ENCODE assay signal across 28 cellular contexts in the genomic region with DNA sequence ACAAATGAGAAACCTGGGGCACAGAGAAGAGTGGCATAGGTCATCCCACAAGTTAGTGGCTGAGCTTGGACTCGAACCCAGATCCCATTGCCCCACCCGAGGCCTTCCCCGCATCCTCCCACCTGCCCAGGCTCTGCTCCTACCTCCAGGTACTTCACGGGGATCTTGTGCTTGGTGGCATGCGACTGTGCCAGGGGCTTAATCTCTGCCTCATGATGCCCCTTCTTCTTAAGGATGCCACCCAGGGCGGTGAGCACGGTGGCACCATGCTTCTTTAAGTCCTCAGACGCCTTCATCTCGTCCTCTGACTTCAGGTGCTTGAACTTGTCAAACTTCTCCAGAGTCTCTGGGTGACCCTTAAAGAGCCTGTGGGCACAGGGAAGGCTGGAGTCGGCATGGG. TPM values are rescaled to one million over a fixed set of nuclear protein-coding genes. Genes with fewer than 3 reads are reported as not detected.
DNase-seq lines count a peak whose midpoint lies in the region; ATAC-seq, FAIRE-seq and TF ChIP-seq lines count a peak whose summit lies in the region.
"Had no signal": no experiment of that assay in that cellular context is flagged by ENCODE, and none has a peak within 500 bp of the region (broad histone marks: within the 10 kb centered on the region; RNA-seq: fewer than 3 reads in every experiment).

No MANE protein-coding gene starts in this region.

- H3K4me3 ChIP-seq in left ventricle myocardium inferior = peak overlapping the region; percentile 68
- peak overlapping the region; percentile 62 for H3K4me3 ChIP-seq in Loucy (ENCODE audit: low read length, poor library complexity, severe bottlenecking)
- H3K4me3 ChIP-seq in kidney (ENCODE audit: low read length in 2 of 2) = no peak overlapping the region
- H3K4me3 ChIP-seq in aorta (ENCODE audit: low read length in 2 of 2) = no peak overlapping the region
- H3K4me3 ChIP-seq: HAP-1, K562 had no signal

- H3K36me3 ChIP-seq in left ventricle myocardium inferior (peaks cover 24% of the 10 kb centered on the region), Loucy (ENCODE audit: insufficient read depth, low read length) (no peaks in the 10 kb centered on the region), kidney (ENCODE audit: control insufficient read depth in 1 of 2, insufficient read depth in 2 of 2, low read length in 2 of 2) (no peaks in the 10 kb centered on the region), aorta (ENCODE audit: control insufficient read depth in 1 of 2, insufficient read depth in 2 of 2, low read length in 1 of 2) (no peaks in the 10 kb centered on the region)
- H3K36me3 ChIP-seq: HAP-1 had no signal

- ATAC-seq in left cardiac atrium = no peak
- no peak for ATAC-seq in aorta (ENCODE audit: low FRiP score)
- no peak for ATAC-seq in stimulated activated memory B cell treated with anti-CD40 and anti-IgM and Interleukin-4, amounts not matched to agents 10 μg/mL and 1 μg/mL and 100 μg/mL, for 72 hours
- ATAC-seq: CD8-positive, alpha-beta T cell; K562 had no signal

- POLR2A ChIA-PET in RWPE1 (lab: Yijun Ruan, JAX; ENCODE audit: low non-redundant PET) = no interaction called here

- peaks cover 18% of the 10 kb centered on the region for H3K4me1 Mint-ChIP-seq in stimulated activated memory B cell treated with anti-CD40 and anti-IgM and Interleukin-4, amounts not matched to agents 10 μg/mL and 1 μg/mL and 100 μg/mL, for 72 hours

- H3K4me1 ChIP-seq in left ventricle myocardium inferior (peaks cover 69% of the 10 kb centered on the region), Loucy (ENCODE audit: insufficient read depth, low read length, poor library complexity, severe bottlenecking) (peaks cover 57% of the 10 kb centered on the region), kidney (ENCODE audit: control insufficient read depth in 1 of 2, insufficient read depth in 1 of 2, low read depth in 1 of 2, low read length in 2 of 2) (no peaks in the 10 kb centered on the region), aorta (ENCODE audit: control insufficient read depth in 1 of 2, insufficient read depth in 2 of 2, low read length in 2 of 2) (no peaks in the 10 kb centered on the region)
- H3K4me1 ChIP-seq: Caco-2, HAP-1 had no signal

- intact Hi-C loops in left ventricle myocardium inferior (cut with micrococcal nuclease) = no loop called here
- intact Hi-C loops in left cardiac atrium (cut with DNase I) = loop anchor here in 1 of 2 donors (10.0 kb wide), 1 partner anchor 64 kb away; no protein-coding TSS in a partner anchor
- intact Hi-C loops in kidney (cut with DNase I) = no loop called here
- intact Hi-C loops in aorta (cut with DNase I) = no loop called here

- FAIRE-seq in kidney (lab: Jason Lieb, UNC) = no peak
- FAIRE-seq: A204.1, G401.6, HTR-8/SVneo, K562 had no signal

- H3K27ac ChIP-seq in left ventricle myocardium inferior (replicated peaks) = peak overlapping the region; percentile 92
- H3K27ac ChIP-seq in kidney (ENCODE audit: low read depth in 2 of 2, low read length in 2 of 2) = no peak overlapping the region
- H3K27ac ChIP-seq in aorta (ENCODE audit: low read depth in 1 of 2, low read length in 2 of 2) = no peak overlapping the region
- H3K27ac ChIP-seq in RWPE1 = no peak overlapping the region

- H3K9me3 Mint-ChIP-seq in stimulated activated memory B cell treated with anti-CD40 and anti-IgM and Interleukin-4, amounts not matched to agents 10 μg/mL and 1 μg/mL and 100 μg/mL, for 72 hours = no peaks in the 10 kb centered on the region
- H3K9me3 Mint-ChIP-seq: CD8-positive, alpha-beta T cell had no signal

- no peaks in the 10 kb centered on the region for H4K20me1 ChIP-seq in Loucy (ENCODE audit: insufficient read depth, low read length, poor library complexity, severe bottlenecking)

- H3K27me3 ChIP-seq in left ventricle myocardium inferior (ENCODE audit: low read depth) = no peaks in the 10 kb centered on the region
- H3K27me3 ChIP-seq in Loucy (ENCODE audit: insufficient read depth, low read length, poor library complexity, severe bottlenecking) = no peaks in the 10 kb centered on the region
- no peaks in the 10 kb centered on the region for H3K27me3 ChIP-seq in aorta (ENCODE audit: control insufficient read depth in 1 of 2, insufficient read depth in 2 of 2, low read length in 1 of 2)

- H3K27ac Mint-ChIP-seq in stimulated activated memory B cell treated with anti-CD40 and anti-IgM and Interleukin-4, amounts not matched to agents 10 μg/mL and 1 μg/mL and 100 μg/mL, for 72 hours = no peak overlapping the region
- H3K27ac Mint-ChIP-seq: CD8-positive, alpha-beta T cell had no signal

- H3K4me3 Mint-ChIP-seq in stimulated activated memory B cell treated with anti-CD40 and anti-IgM and Interleukin-4, amounts not matched to agents 10 μg/mL and 1 μg/mL and 100 μg/mL, for 72 hours = no peak overlapping the region
- H3K4me3 Mint-ChIP-seq: CD8-positive, alpha-beta T cell had no signal

- CTCF ChIA-PET in RWPE1 (lab: Yijun Ruan, JAX) = no interaction called here

- peak overlapping the region; percentile 80 for H3K4me2 ChIP-seq in Loucy (ENCODE audit: low read depth, low read length, poor library complexity, severe bottlenecking)

- 85 to 88% methylated on average over 10 of the region's 10 CpGs for WGBS in aorta, 2 donors

- no peak overlapping the region for H2AFZ ChIP-seq in Loucy (ENCODE audit: low read length)

- H3K79me2 ChIP-seq in Loucy (ENCODE audit: insufficient read depth, low read length) = peaks cover 4% of the 10 kb centered on the region

- peak overlapping the region; percentile 62 for H3K9ac ChIP-seq in Loucy (ENCODE audit: low read depth, low read length, poor library complexity, severe bottlenecking)
- no peak overlapping the region for H3K9ac ChIP-seq in kidney (ENCODE audit: low read length in 2 of 2)

- H3K9me3 ChIP-seq in left ventricle myocardium inferior (replicated peaks) = no peaks in the 10 kb centered on the region
- no peaks in the 10 kb centered on the region for H3K9me3 ChIP-seq in Loucy (ENCODE audit: insufficient read depth, low read depth, low read length)
- no peaks in the 10 kb centered on the region for H3K9me3 ChIP-seq in kidney (ENCODE audit: control insufficient read depth in 1 of 2, low read length in 2 of 2)
- no peaks in the 10 kb centered on the region for H3K9me3 ChIP-seq in aorta (ENCODE audit: control insufficient read depth, low read length)
- H3K9me3 ChIP-seq: Caco-2, HAP-1 had no signal

- no peaks in the 10 kb centered on the region for H3K9me2 ChIP-seq in Loucy (replicated peaks; ENCODE audit: low read depth, low read length)

- no peak for DNase-seq in left ventricle myocardium inferior
- DNase-seq in left cardiac atrium = no peak
- DNase-seq in kidney = peak; percentile 8
- peak; percentile 26 to 53 for DNase-seq in aorta
- no peak for DNase-seq in RWPE1 (ENCODE audit: low spot score)
- DNase-seq: C1 segment of cervical spinal cord; Caco-2; CD8-positive, alpha-beta T cell; GOT3; Kasumi-1; MV-4-11; NCI-H1105 treated with DMSO at 0.1 percent for 48 hours; NCI-H146; NCI-H2029; NCI-H446 treated with DMSO at 0.1 percent for 48 hours; NCI-H526 treated with DMSO at 0.1 percent for 48 hours; OCI-M1; SHP77 had no signal

- TF ChIP-seq CTCF in left ventricle myocardium inferior (IDR thresholded peaks at IDR 0.05; ENCODE audit: borderline replicate concordance) = no peak
- TF ChIP-seq CTCF in Loucy (conservative IDR thresholded peaks at IDR 0.05; ENCODE audit: low read length) = no peak
- no peak for TF ChIP-seq CTCF in kidney (IDR thresholded peaks at IDR 0.05; ENCODE audit: borderline replicate concordance, extremely low read depth, insufficient read depth)
- no peak for TF ChIP-seq CTCF in RWPE1 (conservative IDR thresholded peaks at IDR 0.05; ENCODE audit: low read depth)

- no peaks in the 10 kb centered on the region for H3K36me3 Mint-ChIP-seq in stimulated activated memory B cell treated with anti-CD40 and anti-IgM and Interleukin-4, amounts not matched to agents 10 μg/mL and 1 μg/mL and 100 μg/mL, for 72 hours
- H3K36me3 Mint-ChIP-seq: CD8-positive, alpha-beta T cell had no signal

- peaks cover 19% of the 10 kb centered on the region for H3F3A ChIP-seq in Loucy (ENCODE audit: low read depth)

- H3K27me3 Mint-ChIP-seq in stimulated activated memory B cell treated with anti-CD40 and anti-IgM and Interleukin-4, amounts not matched to agents 10 μg/mL and 1 μg/mL and 100 μg/mL, for 72 hours = peaks cover 38% of the 10 kb centered on the region

RNA-seq across cellular contexts. Expression of a gene that starts 6.4 kb away (rescaled TPM):
- total RNA-seq in left ventricle myocardium inferior = 16,708 TPM
- 1,000 to 10,000 TPM; 7,141 to 7,312 TPM for total RNA-seq in left cardiac atrium
- total RNA-seq in kidney = not detected
- polyA plus RNA-seq in kidney (ENCODE audit: insufficient read depth, low read depth, low replicate concordance) = 0.84 TPM
- total RNA-seq in aorta = not detected
- polyA plus RNA-seq in aorta = 10 to 100 TPM in 1 of 2 donors, 1 to 10 TPM in 1; 2.8 to 24.7 TPM
- total RNA-seq: CD8-positive, alpha-beta T cell; K562; MCF 10A; SK-MEL-5 had no signal
- polyA plus RNA-seq: AG04450, K562 had no signal

RNA-seq across cellular contexts. Expression of a gene that starts 37.5 kb away (rescaled TPM):
- total RNA-seq in left ventricle myocardium inferior (4.8 TPM), left cardiac atrium (10 to 100 TPM; 20.6 to 23.0 TPM), kidney (30.2 TPM), aorta (10 to 100 TPM; 12.4 to 19.0 TPM)
- polyA plus RNA-seq in kidney (ENCODE audit: insufficient read depth, low read depth, low replicate concordance) (5.5 TPM), aorta (1 to 10 TPM; 5.0 to 8.4 TPM)

Comparison
In these comparisons a context has a peak if more than half of its experiments do, and no peak if none do; other contexts are left out.
1. DNase-seq: peak in kidney (single experiment) and aorta (2 of 2); none in left ventricle myocardium inferior (single experiment), left cardiac atrium (single experiment) and RWPE1 (single experiment).
2. H3K4me3 ChIP-seq: peak in left ventricle myocardium inferior (single experiment) and Loucy (single experiment); none in kidney (0 of 2) and aorta (0 of 2).
3. RNA of a gene that starts 6.4 kb away (total RNA-seq): 16,708 TPM in left ventricle myocardium inferior (single experiment) and 7,141 to 7,312 TPM in left cardiac atrium; not detected in kidney (single experiment) and not detected in aorta; every median in the first group is over 1,000 times any median in the second.